ENCODE assay signal across 14 cellular contexts in the genomic region with DNA sequence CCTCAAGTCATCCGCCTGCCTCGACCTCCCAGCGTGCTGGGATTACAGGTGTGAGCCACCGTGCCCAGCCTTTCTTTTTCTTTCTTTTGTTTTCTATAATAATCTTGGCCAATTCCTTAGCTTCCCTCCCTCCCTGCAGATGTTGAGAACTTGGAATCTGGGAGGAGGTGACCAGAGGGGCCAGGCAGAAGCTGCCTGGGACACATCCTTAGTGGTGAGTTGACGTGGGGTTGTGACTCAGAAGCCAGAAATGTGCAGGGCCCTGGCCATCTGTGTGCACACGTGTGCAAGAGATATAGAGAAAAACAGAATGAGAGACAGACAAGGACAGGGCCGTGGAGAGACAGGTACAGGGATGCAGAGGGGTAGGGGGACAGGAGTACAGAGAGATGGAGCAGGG.
DNase-seq lines count a peak whose midpoint lies in the region; ATAC-seq and TF ChIP-seq lines count a peak whose summit lies in the region.
"Had no signal": no experiment of that assay in that cellular context is flagged by ENCODE, and none has a peak within 500 bp of the region (broad histone marks: within the 10 kb centered on the region; RNA-seq: fewer than 3 reads in every experiment).

No MANE protein-coding gene starts in this region.

- peak overlapping the region; percentile 88 to 95 (median 93) for H3K27ac ChIP-seq in thyroid gland
- no peak overlapping the region for H3K27ac ChIP-seq in vagina
- no peak overlapping the region for H3K27ac ChIP-seq in endodermal cell (ENCODE audit: low read depth, low read length)
- H3K27ac ChIP-seq: cardiac muscle cell had no signal

- no peak overlapping the region for H3K4me3 Mint-ChIP-seq in activated naive CD4-positive, alpha-beta T cell treated with anti-CD3 and anti-CD28 coated beads, Interleukin-2, amount 50 U/mL, for 24 hours
- H3K4me3 Mint-ChIP-seq in endodermal cell = no peak overlapping the region

- H3K27ac Mint-ChIP-seq in activated naive CD4-positive, alpha-beta T cell treated with anti-CD3 and anti-CD28 coated beads, Interleukin-2, amount 50 U/mL, for 24 hours = peak overlapping the region; percentile 14
- H3K27ac Mint-ChIP-seq in endodermal cell = no peak overlapping the region

- H3K4me3 ChIP-seq in fibroblast of mammary gland (ENCODE audit: control insufficient read depth, low read depth, low read length) (no peak overlapping the region), thyroid gland (replicated peaks in 1 of 3) (no peak overlapping the region), vagina (no peak overlapping the region), endodermal cell (ENCODE audit: low read length) (no peak overlapping the region)
- H3K4me3 ChIP-seq: cardiac muscle cell, GM12878 had no signal

- no peak for TF ChIP-seq CTCF in fibroblast of mammary gland (conservative IDR thresholded peaks at IDR 0.05; ENCODE audit: control insufficient read depth, insufficient read depth, low read depth, low read length)
- TF ChIP-seq CTCF in thyroid gland (IDR thresholded peaks at IDR 0.05) = no peak
- no peak for TF ChIP-seq CTCF in vagina (IDR thresholded peaks at IDR 0.05)
- no peak for TF ChIP-seq CTCF in endodermal cell (conservative IDR thresholded peaks at IDR 0.05)

- no peak for ATAC-seq in HG02678 (IDR thresholded peaks at IDR 0.05; ENCODE audit: unreplicated experiment)
- ATAC-seq: GM12878 had no signal

- H3K4me1 Mint-ChIP-seq in activated naive CD4-positive, alpha-beta T cell treated with anti-CD3 and anti-CD28 coated beads, Interleukin-2, amount 50 U/mL, for 24 hours = peaks cover 25% of the 10 kb centered on the region
- H3K4me1 Mint-ChIP-seq in endodermal cell = peaks cover 15% of the 10 kb centered on the region

- H3K4me1 ChIP-seq in thyroid gland (peaks cover 57 to 85% of the 10 kb centered on the region in 2 donors), vagina (peaks cover 14% of the 10 kb centered on the region), endodermal cell (ENCODE audit: control insufficient read depth, insufficient read depth, low read length) (peaks cover 7% of the 10 kb centered on the region)

- no peak for DNase-seq in activated naive CD4-positive, alpha-beta T cell treated with Interleukin-2 at 50 U/mL for 16 hours
- peak; percentile 33 for DNase-seq in SW480 (ENCODE audit: low spot score)
- DNase-seq in fibroblast of mammary gland (ENCODE audit: low read depth) = peak; percentile 88
- no peak for DNase-seq in thyroid gland
- DNase-seq in vagina (ENCODE audit: extremely low spot score in 2 of 2) = no peak
- DNase-seq in endodermal cell = no peak
- DNase-seq: AML-193; hypothalamus; NCI-H1105; stimulated activated CD4-positive, alpha-beta T cell treated with anti-CD3 and anti-CD28 coated beads, Interleukin-4, amount 100 ng/mL, for 24 hours had no signal

- H3K9ac ChIP-seq in endodermal cell (ENCODE audit: extremely low read depth, low read length, poor library complexity, severe bottlenecking) = no peak overlapping the region

- H3K27me3 ChIP-seq in thyroid gland = no peaks in the 10 kb centered on the region
- H3K27me3 ChIP-seq in vagina = no peaks in the 10 kb centered on the region
- no peaks in the 10 kb centered on the region for H3K27me3 ChIP-seq in endodermal cell (ENCODE audit: control insufficient read depth, insufficient read depth, low read length, poor library complexity, severe bottlenecking)
- H3K27me3 ChIP-seq: cardiac muscle cell had no signal

- H3K27me3 Mint-ChIP-seq in activated naive CD4-positive, alpha-beta T cell treated with anti-CD3 and anti-CD28 coated beads, Interleukin-2, amount 50 U/mL, for 24 hours = no peaks in the 10 kb centered on the region
- H3K27me3 Mint-ChIP-seq in endodermal cell (ENCODE audit: insufficient read depth) = no peaks in the 10 kb centered on the region

- 91 to 94% methylated on average over 7 of the region's 7 CpGs for WGBS in thyroid gland, 2 donors
- WGBS in endodermal cell (ENCODE audit: insufficient coverage in 1 of 2, insufficient read length in 1 of 2), 2 experiments = 80 to 90% methylated on average over 3 to 7 of the region's 7 CpGs

- intact Hi-C loops in thyroid gland (cut with DNase I) = loop anchor here (10.0 kb wide), 1 partner anchor 76 kb away; no protein-coding TSS in a partner anchor
- intact Hi-C loops in vagina (cut with DNase I) = no loop called here

- TF ChIP-seq POLR2A in thyroid gland (IDR thresholded peaks at IDR 0.05) = no peak
- no peak for TF ChIP-seq POLR2A in vagina (IDR thresholded peaks at IDR 0.05)

- H3K36me3 Mint-ChIP-seq in activated naive CD4-positive, alpha-beta T cell treated with anti-CD3 and anti-CD28 coated beads, Interleukin-2, amount 50 U/mL, for 24 hours = no peaks in the 10 kb centered on the region
- peaks cover 2% of the 10 kb centered on the region for H3K36me3 Mint-ChIP-seq in endodermal cell (ENCODE audit: low read depth)

- no peaks in the 10 kb centered on the region for H3K9me3 ChIP-seq in thyroid gland
- H3K9me3 ChIP-seq in vagina = no peaks in the 10 kb centered on the region
- H3K9me3 ChIP-seq in endodermal cell (ENCODE audit: control insufficient read depth, low read length) = no peaks in the 10 kb centered on the region

- no peaks in the 10 kb centered on the region for H3K9me3 Mint-ChIP-seq in activated naive CD4-positive, alpha-beta T cell treated with anti-CD3 and anti-CD28 coated beads, Interleukin-2, amount 50 U/mL, for 24 hours
- H3K9me3 Mint-ChIP-seq in endodermal cell = no peaks in the 10 kb centered on the region

- H3K36me3 ChIP-seq in thyroid gland = no peaks in the 10 kb centered on the region
- H3K36me3 ChIP-seq in vagina = no peaks in the 10 kb centered on the region
- no peaks in the 10 kb centered on the region for H3K36me3 ChIP-seq in endodermal cell (ENCODE audit: control insufficient read depth, insufficient read depth, low read length)
- H3K36me3 ChIP-seq: cardiac muscle cell had no signal

Comparison
In these comparisons a context has a peak if more than half of its experiments do, and no peak if none do; other contexts are left out.
1. DNase-seq: peak in SW480 (single experiment) and fibroblast of mammary gland (single experiment); none in activated naive CD4-positive, alpha-beta T cell treated with Interleukin-2 at 50 U/mL for 16 hours (single experiment), thyroid gland (0 of 2), vagina (0 of 2) and endodermal cell (single experiment).
2. H3K27ac ChIP-seq: peak in thyroid gland (3 of 3); none in vagina (single experiment) and endodermal cell (single experiment).